In the genomic region with DNA sequence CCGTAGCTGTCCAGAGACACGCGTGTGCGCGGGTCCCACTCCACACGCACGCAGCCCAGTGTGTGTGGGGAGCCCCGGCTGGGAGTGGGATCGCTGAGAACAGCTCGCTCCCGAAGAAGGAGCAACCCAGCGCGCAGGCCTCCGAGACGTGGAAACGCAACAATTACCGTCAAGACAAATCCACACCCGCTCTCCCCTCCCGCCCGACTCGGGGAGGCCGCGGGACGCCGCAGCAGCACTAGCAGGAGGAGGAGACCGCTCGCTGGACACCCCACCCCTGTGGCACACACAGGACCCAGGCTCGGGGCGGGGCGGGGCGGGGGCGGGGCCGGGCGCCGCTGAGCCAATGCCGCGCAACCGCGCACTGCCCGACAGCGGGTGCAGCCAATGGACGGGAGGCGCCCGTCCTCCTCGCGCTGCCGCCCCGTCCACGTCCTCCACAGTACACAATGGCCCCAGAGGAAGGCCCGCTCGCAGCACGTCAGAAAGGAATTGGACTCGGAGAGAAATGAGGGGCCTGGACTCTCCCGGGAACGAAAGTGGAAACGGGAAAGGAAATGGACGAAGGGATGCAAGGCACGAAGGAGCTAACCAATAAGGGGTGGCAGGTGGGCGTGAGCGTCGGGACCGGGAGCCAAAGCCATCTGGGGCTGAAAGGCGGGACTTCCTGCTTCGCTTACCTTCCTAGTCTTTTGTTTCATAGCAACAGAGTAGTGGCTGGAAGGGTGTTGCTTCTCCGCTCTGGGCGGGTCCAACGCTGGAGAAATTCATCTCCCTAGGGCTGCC, we compare ENCODE assay signal across 1 cellular context.
TF ChIP-seq lines count a peak whose summit lies in the region.

A gene (minus strand): TSS at position 268 of the 786 bp plus-strand sequence. CDS start 1,435 bp downstream, outside the sequence.

TF ChIP-seq in WTC11, 78 proteins besides CTCF, POLR2A, EP300 and RAD21 (continued from another document and continues in another):
- TF ChIP-seq, protein P1, sequence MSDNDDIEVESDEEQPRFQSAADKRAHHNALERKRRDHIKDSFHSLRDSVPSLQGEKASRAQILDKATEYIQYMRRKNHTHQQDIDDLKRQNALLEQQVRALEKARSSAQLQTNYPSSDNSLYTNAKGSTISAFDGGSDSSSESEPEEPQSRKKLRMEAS (CRISPR knock-in tag; IDR thresholded peaks at IDR 0.05): peak; percentile 40; the same call in 1 of the 2 replicates
- TF ChIP-seq, protein P2, sequence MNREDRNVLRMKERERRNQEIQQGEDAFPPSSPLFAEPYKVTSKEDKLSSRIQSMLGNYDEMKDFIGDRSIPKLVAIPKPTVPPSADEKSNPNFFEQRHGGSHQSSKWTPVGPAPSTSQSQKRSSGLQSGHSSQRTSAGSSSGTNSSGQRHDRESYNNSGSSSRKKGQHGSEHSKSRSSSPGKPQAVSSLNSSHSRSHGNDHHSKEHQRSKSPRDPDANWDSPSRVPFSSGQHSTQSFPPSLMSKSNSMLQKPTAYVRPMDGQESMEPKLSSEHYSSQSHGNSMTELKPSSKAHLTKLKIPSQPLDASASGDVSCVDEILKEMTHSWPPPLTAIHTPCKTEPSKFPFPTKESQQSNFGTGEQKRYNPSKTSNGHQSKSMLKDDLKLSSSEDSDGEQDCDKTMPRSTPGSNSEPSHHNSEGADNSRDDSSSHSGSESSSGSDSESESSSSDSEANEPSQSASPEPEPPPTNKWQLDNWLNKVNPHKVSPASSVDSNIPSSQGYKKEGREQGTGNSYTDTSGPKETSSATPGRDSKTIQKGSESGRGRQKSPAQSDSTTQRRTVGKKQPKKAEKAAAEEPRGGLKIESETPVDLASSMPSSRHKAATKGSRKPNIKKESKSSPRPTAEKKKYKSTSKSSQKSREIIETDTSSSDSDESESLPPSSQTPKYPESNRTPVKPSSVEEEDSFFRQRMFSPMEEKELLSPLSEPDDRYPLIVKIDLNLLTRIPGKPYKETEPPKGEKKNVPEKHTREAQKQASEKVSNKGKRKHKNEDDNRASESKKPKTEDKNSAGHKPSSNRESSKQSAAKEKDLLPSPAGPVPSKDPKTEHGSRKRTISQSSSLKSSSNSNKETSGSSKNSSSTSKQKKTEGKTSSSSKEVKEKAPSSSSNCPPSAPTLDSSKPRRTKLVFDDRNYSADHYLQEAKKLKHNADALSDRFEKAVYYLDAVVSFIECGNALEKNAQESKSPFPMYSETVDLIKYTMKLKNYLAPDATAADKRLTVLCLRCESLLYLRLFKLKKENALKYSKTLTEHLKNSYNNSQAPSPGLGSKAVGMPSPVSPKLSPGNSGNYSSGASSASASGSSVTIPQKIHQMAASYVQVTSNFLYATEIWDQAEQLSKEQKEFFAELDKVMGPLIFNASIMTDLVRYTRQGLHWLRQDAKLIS (CRISPR knock-in tag; IDR thresholded peaks at IDR 0.05; ENCODE audit: borderline replicate concordance): no peak
- TF ChIP-seq FOXP1 (CRISPR knock-in tag; IDR thresholded peaks at IDR 0.05; ENCODE audit: borderline replicate concordance) (0 out of 2 replicates have a peak, but pooled peaks have one; percentile 39), PRRX2 (CRISPR knock-in tag; IDR thresholded peaks at IDR 0.05) (no peak), NFE2L1 (CRISPR knock-in tag; IDR thresholded peaks at IDR 0.05) (no peak), OVOL2 (CRISPR knock-in tag; IDR thresholded peaks at IDR 0.05; ENCODE audit: borderline replicate concordance) (no peak), HMGA2 (CRISPR knock-in tag; IDR thresholded peaks at IDR 0.05) (peak; percentile 34; the same call in 1 of the 2 replicates), RORB (CRISPR knock-in tag; IDR thresholded peaks at IDR 0.05) (no peak), SMAD3 (CRISPR knock-in tag; IDR thresholded peaks at IDR 0.05; ENCODE audit: borderline replicate concordance) (no peak), FOXK1 (CRISPR knock-in tag; IDR thresholded peaks at IDR 0.05) (peak; percentile 69; the same call in 1 of the 2 replicates), ATF1 (CRISPR knock-in tag; IDR thresholded peaks at IDR 0.05) (no peak), CREB1 (CRISPR knock-in tag; IDR thresholded peaks at IDR 0.05) (no peak), MYBL2 (CRISPR knock-in tag; IDR thresholded peaks at IDR 0.05) (no peak), JUN (CRISPR knock-in tag; IDR thresholded peaks at IDR 0.05) (no peak), TP53 (CRISPR knock-in tag; IDR thresholded peaks at IDR 0.05) (no peak), TCF7 (CRISPR knock-in tag; IDR thresholded peaks at IDR 0.05; ENCODE audit: low read depth) (no peak), NFYB (CRISPR knock-in tag; conservative IDR thresholded peaks at IDR 0.05; ENCODE audit: low read depth) (peak; percentile 90), ZNF416 (CRISPR knock-in tag; IDR thresholded peaks at IDR 0.05) (no peak), ZNF232 (CRISPR knock-in tag; IDR thresholded peaks at IDR 0.05) (no peak), ETV6 (CRISPR knock-in tag; IDR thresholded peaks at IDR 0.05) (0 out of 2 replicates have a peak, but pooled peaks have one; percentile 67), ZNF219 (CRISPR knock-in tag; IDR thresholded peaks at IDR 0.05; ENCODE audit: borderline replicate concordance) (no peak), NFATC4 (CRISPR knock-in tag; IDR thresholded peaks at IDR 0.05) (no peak)
- TF ChIP-seq, protein P3, sequence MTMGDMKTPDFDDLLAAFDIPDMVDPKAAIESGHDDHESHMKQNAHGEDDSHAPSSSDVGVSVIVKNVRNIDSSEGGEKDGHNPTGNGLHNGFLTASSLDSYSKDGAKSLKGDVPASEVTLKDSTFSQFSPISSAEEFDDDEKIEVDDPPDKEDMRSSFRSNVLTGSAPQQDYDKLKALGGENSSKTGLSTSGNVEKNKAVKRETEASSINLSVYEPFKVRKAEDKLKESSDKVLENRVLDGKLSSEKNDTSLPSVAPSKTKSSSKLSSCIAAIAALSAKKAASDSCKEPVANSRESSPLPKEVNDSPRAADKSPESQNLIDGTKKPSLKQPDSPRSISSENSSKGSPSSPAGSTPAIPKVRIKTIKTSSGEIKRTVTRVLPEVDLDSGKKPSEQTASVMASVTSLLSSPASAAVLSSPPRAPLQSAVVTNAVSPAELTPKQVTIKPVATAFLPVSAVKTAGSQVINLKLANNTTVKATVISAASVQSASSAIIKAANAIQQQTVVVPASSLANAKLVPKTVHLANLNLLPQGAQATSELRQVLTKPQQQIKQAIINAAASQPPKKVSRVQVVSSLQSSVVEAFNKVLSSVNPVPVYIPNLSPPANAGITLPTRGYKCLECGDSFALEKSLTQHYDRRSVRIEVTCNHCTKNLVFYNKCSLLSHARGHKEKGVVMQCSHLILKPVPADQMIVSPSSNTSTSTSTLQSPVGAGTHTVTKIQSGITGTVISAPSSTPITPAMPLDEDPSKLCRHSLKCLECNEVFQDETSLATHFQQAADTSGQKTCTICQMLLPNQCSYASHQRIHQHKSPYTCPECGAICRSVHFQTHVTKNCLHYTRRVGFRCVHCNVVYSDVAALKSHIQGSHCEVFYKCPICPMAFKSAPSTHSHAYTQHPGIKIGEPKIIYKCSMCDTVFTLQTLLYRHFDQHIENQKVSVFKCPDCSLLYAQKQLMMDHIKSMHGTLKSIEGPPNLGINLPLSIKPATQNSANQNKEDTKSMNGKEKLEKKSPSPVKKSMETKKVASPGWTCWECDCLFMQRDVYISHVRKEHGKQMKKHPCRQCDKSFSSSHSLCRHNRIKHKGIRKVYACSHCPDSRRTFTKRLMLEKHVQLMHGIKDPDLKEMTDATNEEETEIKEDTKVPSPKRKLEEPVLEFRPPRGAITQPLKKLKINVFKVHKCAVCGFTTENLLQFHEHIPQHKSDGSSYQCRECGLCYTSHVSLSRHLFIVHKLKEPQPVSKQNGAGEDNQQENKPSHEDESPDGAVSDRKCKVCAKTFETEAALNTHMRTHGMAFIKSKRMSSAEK (CRISPR knock-in tag; IDR thresholded peaks at IDR 0.05; ENCODE audit: borderline replicate concordance): no peak
- TF ChIP-seq, protein P4, sequence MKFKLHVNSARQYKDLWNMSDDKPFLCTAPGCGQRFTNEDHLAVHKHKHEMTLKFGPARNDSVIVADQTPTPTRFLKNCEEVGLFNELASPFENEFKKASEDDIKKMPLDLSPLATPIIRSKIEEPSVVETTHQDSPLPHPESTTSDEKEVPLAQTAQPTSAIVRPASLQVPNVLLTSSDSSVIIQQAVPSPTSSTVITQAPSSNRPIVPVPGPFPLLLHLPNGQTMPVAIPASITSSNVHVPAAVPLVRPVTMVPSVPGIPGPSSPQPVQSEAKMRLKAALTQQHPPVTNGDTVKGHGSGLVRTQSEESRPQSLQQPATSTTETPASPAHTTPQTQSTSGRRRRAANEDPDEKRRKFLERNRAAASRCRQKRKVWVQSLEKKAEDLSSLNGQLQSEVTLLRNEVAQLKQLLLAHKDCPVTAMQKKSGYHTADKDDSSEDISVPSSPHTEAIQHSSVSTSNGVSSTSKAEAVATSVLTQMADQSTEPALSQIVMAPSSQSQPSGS (CRISPR knock-in tag; IDR thresholded peaks at IDR 0.05; ENCODE audit: borderline replicate concordance, low read depth): no peak
- TF ChIP-seq, protein P5, sequence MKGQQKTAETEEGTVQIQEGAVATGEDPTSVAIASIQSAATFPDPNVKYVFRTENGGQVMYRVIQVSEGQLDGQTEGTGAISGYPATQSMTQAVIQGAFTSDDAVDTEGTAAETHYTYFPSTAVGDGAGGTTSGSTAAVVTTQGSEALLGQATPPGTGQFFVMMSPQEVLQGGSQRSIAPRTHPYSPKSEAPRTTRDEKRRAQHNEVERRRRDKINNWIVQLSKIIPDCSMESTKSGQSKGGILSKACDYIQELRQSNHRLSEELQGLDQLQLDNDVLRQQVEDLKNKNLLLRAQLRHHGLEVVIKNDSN (CRISPR knock-in tag; IDR thresholded peaks at IDR 0.05): no peak
- TF ChIP-seq, protein P6, sequence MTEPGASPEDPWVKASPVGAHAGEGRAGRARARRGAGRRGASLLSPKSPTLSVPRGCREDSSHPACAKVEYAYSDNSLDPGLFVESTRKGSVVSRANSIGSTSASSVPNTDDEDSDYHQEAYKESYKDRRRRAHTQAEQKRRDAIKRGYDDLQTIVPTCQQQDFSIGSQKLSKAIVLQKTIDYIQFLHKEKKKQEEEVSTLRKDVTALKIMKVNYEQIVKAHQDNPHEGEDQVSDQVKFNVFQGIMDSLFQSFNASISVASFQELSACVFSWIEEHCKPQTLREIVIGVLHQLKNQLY (CRISPR knock-in tag; IDR thresholded peaks at IDR 0.05): no peak
- TF ChIP-seq, protein P7, sequence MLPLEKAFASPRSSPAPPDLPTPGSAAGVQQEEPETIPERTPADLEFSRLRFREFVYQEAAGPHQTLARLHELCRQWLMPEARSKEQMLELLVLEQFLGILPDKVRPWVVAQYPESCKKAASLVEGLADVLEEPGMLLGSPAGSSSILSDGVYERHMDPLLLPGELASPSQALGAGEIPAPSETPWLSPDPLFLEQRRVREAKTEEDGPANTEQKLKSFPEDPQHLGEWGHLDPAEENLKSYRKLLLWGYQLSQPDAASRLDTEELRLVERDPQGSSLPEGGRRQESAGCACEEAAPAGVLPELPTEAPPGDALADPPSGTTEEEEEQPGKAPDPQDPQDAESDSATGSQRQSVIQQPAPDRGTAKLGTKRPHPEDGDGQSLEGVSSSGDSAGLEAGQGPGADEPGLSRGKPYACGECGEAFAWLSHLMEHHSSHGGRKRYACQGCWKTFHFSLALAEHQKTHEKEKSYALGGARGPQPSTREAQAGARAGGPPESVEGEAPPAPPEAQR (CRISPR knock-in tag; IDR thresholded peaks at IDR 0.05): no peak
- TF ChIP-seq, protein P8, sequence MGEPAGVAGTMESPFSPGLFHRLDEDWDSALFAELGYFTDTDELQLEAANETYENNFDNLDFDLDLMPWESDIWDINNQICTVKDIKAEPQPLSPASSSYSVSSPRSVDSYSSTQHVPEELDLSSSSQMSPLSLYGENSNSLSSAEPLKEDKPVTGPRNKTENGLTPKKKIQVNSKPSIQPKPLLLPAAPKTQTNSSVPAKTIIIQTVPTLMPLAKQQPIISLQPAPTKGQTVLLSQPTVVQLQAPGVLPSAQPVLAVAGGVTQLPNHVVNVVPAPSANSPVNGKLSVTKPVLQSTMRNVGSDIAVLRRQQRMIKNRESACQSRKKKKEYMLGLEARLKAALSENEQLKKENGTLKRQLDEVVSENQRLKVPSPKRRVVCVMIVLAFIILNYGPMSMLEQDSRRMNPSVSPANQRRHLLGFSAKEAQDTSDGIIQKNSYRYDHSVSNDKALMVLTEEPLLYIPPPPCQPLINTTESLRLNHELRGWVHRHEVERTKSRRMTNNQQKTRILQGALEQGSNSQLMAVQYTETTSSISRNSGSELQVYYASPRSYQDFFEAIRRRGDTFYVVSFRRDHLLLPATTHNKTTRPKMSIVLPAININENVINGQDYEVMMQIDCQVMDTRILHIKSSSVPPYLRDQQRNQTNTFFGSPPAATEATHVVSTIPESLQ (CRISPR knock-in tag; IDR thresholded peaks at IDR 0.05): no peak
- TF ChIP-seq, protein P9, sequence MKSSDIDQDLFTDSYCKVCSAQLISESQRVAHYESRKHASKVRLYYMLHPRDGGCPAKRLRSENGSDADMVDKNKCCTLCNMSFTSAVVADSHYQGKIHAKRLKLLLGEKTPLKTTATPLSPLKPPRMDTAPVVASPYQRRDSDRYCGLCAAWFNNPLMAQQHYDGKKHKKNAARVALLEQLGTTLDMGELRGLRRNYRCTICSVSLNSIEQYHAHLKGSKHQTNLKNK (CRISPR knock-in tag; IDR thresholded peaks at IDR 0.05): no peak
- TF ChIP-seq, protein P10, sequence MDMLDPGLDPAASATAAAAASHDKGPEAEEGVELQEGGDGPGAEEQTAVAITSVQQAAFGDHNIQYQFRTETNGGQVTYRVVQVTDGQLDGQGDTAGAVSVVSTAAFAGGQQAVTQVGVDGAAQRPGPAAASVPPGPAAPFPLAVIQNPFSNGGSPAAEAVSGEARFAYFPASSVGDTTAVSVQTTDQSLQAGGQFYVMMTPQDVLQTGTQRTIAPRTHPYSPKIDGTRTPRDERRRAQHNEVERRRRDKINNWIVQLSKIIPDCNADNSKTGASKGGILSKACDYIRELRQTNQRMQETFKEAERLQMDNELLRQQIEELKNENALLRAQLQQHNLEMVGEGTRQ (CRISPR knock-in tag; IDR thresholded peaks at IDR 0.05): no peak
- TF ChIP-seq, protein P11, sequence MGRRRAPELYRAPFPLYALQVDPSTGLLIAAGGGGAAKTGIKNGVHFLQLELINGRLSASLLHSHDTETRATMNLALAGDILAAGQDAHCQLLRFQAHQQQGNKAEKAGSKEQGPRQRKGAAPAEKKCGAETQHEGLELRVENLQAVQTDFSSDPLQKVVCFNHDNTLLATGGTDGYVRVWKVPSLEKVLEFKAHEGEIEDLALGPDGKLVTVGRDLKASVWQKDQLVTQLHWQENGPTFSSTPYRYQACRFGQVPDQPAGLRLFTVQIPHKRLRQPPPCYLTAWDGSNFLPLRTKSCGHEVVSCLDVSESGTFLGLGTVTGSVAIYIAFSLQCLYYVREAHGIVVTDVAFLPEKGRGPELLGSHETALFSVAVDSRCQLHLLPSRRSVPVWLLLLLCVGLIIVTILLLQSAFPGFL (CRISPR knock-in tag; IDR thresholded peaks at IDR 0.05; ENCODE audit: borderline replicate concordance): no peak
- TF ChIP-seq, protein P12, sequence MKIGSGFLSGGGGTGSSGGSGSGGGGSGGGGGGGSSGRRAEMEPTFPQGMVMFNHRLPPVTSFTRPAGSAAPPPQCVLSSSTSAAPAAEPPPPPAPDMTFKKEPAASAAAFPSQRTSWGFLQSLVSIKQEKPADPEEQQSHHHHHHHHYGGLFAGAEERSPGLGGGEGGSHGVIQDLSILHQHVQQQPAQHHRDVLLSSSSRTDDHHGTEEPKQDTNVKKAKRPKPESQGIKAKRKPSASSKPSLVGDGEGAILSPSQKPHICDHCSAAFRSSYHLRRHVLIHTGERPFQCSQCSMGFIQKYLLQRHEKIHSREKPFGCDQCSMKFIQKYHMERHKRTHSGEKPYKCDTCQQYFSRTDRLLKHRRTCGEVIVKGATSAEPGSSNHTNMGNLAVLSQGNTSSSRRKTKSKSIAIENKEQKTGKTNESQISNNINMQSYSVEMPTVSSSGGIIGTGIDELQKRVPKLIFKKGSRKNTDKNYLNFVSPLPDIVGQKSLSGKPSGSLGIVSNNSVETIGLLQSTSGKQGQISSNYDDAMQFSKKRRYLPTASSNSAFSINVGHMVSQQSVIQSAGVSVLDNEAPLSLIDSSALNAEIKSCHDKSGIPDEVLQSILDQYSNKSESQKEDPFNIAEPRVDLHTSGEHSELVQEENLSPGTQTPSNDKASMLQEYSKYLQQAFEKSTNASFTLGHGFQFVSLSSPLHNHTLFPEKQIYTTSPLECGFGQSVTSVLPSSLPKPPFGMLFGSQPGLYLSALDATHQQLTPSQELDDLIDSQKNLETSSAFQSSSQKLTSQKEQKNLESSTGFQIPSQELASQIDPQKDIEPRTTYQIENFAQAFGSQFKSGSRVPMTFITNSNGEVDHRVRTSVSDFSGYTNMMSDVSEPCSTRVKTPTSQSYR (CRISPR knock-in tag; IDR thresholded peaks at IDR 0.05): no peak; the same call in 1 of the 2 replicates
